Comparison of ENCODE assay signal across 24 cellular contexts in the genomic region with DNA sequence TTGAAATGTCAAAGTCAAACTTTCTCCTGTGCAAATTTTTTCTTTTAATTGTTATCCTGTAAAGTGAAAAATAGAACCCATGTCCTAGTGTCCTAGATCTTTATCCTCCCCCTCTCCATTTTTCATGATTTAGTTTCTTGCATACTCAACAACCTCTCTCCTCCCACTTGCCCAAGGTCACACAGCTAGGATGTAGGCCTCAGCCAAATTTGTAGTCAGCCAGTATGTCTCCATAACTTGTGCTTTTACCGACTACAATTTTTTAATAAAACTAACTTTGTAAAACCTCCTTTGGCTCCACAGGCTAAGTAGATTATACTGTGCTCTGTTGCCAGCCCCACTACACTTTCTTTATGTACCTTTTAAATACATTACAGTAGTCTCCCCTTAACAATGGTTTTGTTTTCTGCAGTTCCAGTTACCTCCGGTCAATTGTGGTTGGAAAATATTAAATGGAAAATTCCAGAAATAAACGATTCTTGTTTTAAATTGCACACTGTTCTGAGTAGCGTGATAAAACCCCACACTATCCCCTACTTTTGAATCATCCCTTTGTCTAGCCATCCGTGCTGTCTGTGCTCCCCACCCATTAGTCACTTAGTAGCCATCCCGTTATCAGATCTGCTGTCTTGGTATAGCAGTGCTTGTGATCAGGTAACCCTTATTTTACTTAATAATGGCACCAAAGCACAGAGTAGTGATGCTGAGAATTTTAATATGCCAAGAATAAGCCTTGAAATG. TPM values are rescaled to one million over a fixed set of nuclear protein-coding genes. Genes with fewer than 3 reads are reported as not detected.
DNase-seq lines count a peak whose midpoint lies in the region; FAIRE-seq and TF ChIP-seq lines count a peak whose summit lies in the region.
"Had no signal": no experiment of that assay in that cellular context is flagged by ENCODE, and none has a peak within 500 bp of the region (broad histone marks: within the 10 kb centered on the region; RNA-seq: fewer than 3 reads in every experiment).

No MANE protein-coding gene starts in this region.

- H3K36me3 ChIP-seq in endothelial cell of umbilical vein (ENCODE audit: control insufficient read depth in 2 of 2, extremely low read depth in 1 of 2, insufficient read depth in 2 of 2, low read length in 2 of 2) (no peaks in the 10 kb centered on the region), osteoblast (ENCODE audit: insufficient read depth, low read length) (no peaks in the 10 kb centered on the region)
- H3K36me3 ChIP-seq: ovary, upper lobe of right lung had no signal

- in situ Hi-C loops in KBM-7 (cut with MboI; ENCODE audit: low pct_unique_long_range_greater_than_20kb, low sequenced_read_pairs): no loop called here

- peaks cover 47% of the 10 kb centered on the region for H3K79me2 ChIP-seq in endothelial cell of umbilical vein (ENCODE audit: control insufficient read depth, insufficient read depth, low read length)
- no peaks in the 10 kb centered on the region for H3K79me2 ChIP-seq in osteoblast (ENCODE audit: insufficient read depth, low read length)

- peak overlapping the region; percentile 80 for H3K27ac ChIP-seq in endothelial cell of umbilical vein (ENCODE audit: insufficient read depth, low read depth, low read length)
- H3K27ac ChIP-seq in osteoblast (ENCODE audit: low read depth, low read length): peak overlapping the region; percentile 26
- H3K27ac ChIP-seq: ovary, upper lobe of right lung had no signal

- dilution Hi-C loops in endothelial cell of umbilical vein (cut with MboI; ENCODE audit: extremely low pct_ligation_motif_present, low sequenced_read_pairs): no loop called here

- H3K4me2 ChIP-seq in endothelial cell of umbilical vein (ENCODE audit: insufficient read depth, low read length) (peak overlapping the region; percentile 65), osteoblast (ENCODE audit: insufficient read depth, low read length) (no peak overlapping the region)

- DNase-seq in Daoy (ENCODE audit: low read depth) (peak; percentile 69), RCC 7860 (ENCODE audit: low spot score) (peak; percentile 85), endothelial cell of umbilical vein (ENCODE audit: low read depth, low spot score) (peak; percentile 33), osteoblast (ENCODE audit: insufficient read length, low spot score, missing footprints) (no peak), SW480 (ENCODE audit: low spot score) (no peak), NCI-H1436 (lab: John Stamatoyannopoulos, UW) (no peak), KBM-7 (no peak), GM03348 (ENCODE audit: low spot score) (no peak)
- DNase-seq: activated CD4-positive, alpha-beta T cell treated with anti-CD3 and anti-CD28 coated beads, Interleukin-2, amount 10 ng/mL, durations not matched to agents 7 days and 5 days; activated T-cell treated with anti-CD3 and anti-CD28 coated beads, Interleukin-2, amount 50 U/mL, for 4 hours; Caco-2; cerebellar nuclear complex; Kasumi-1; mucosa of descending colon; NCI-H146; NCI-H345; ovary; SIG-M5; small intestine; stimulated activated naive B cell treated with anti-CD40 and anti-IgM and Interleukin-4, amounts not matched to agents 10 μg/mL and 1 μg/mL and 100 μg/mL, for 72 hours; T1000; upper lobe of right lung had no signal

- intact Hi-C loops in endothelial cell of umbilical vein (cut with micrococcal nuclease): loop anchor here (1.0 kb wide), 1 partner anchor 21 kb away; no protein-coding TSS in a partner anchor

- H3K27me3 ChIP-seq in endothelial cell of umbilical vein (ENCODE audit: control insufficient read depth in 2 of 2, insufficient read depth in 2 of 2, low read length in 2 of 2) (no peaks in the 10 kb centered on the region), osteoblast (ENCODE audit: insufficient read depth, low read length) (no peaks in the 10 kb centered on the region)
- H3K27me3 ChIP-seq: ovary, upper lobe of right lung had no signal

- no peak overlapping the region for H3K4me3 ChIP-seq in endothelial cell of umbilical vein (replicated peaks in 1 of 3; ENCODE audit: insufficient read depth in 1 of 3, low read depth in 1 of 3, low read length in 3 of 3)
- H3K4me3 ChIP-seq in osteoblast (ENCODE audit: insufficient read depth, low read length): no peak overlapping the region
- H3K4me3 ChIP-seq: mucosa of descending colon, ovary, upper lobe of right lung had no signal

- H3K9me1 ChIP-seq in endothelial cell of umbilical vein (replicated peaks; ENCODE audit: control insufficient read depth, extremely low read depth, insufficient read depth, low read length): no peaks in the 10 kb centered on the region

- no peak for TF ChIP-seq POLR2A in endothelial cell of umbilical vein (IDR thresholded peaks at IDR 0.05; ENCODE audit: low read depth, low read length)

- no peaks in the 10 kb centered on the region for H3K9me3 ChIP-seq in endothelial cell of umbilical vein (replicated peaks; ENCODE audit: control insufficient read depth, insufficient read depth, low read length)
- no peaks in the 10 kb centered on the region for H3K9me3 ChIP-seq in osteoblast (ENCODE audit: low read depth, low read length)
- H3K9me3 ChIP-seq: Caco-2, mucosa of descending colon, ovary, upper lobe of right lung had no signal

- H3K9ac ChIP-seq in endothelial cell of umbilical vein (replicated peaks; ENCODE audit: extremely low read depth, insufficient read depth, low read length): peak overlapping the region; percentile 71

- CTCF ChIA-PET in endothelial cell of umbilical vein (lab: Charles Lee): no interaction called here

- POLR2A ChIA-PET in endothelial cell of umbilical vein (lab: Charles Lee): interaction anchor here (1.3 kb wide), 1 partner anchor 22 kb away, joined by 3 read pairs; no protein-coding TSS in a partner anchor

- H4K20me1 ChIP-seq in endothelial cell of umbilical vein (replicated peaks; ENCODE audit: control insufficient read depth, extremely low read depth, insufficient read depth, low read length) (no peaks in the 10 kb centered on the region), osteoblast (ENCODE audit: insufficient read depth, low read length) (no peaks in the 10 kb centered on the region)

- no TSS peak for BruUV-seq in endothelial cell of umbilical vein (replicated peaks; lab: Mats Ljungman, UMichigan)

- TF ChIP-seq CTCF in endothelial cell of umbilical vein (IDR thresholded peaks at IDR 0.05; ENCODE audit: extremely low read depth in 1 of 2, insufficient read depth in 1 of 2, low read depth in 1 of 2, low read length in 2 of 2) (no peak), osteoblast (IDR thresholded peaks at IDR 0.05; ENCODE audit: extremely low read depth, low read depth, low read length) (no peak)

- peaks cover 57% of the 10 kb centered on the region for H3K4me1 ChIP-seq in endothelial cell of umbilical vein (ENCODE audit: control insufficient read depth, extremely low read depth, insufficient read depth, low read length)
- peaks cover 12% of the 10 kb centered on the region for H3K4me1 ChIP-seq in osteoblast (ENCODE audit: insufficient read depth, low read length)
- H3K4me1 ChIP-seq: Caco-2, upper lobe of right lung had no signal

- H2AFZ ChIP-seq in endothelial cell of umbilical vein (ENCODE audit: low read depth, low read length) (peak overlapping the region; percentile 57), osteoblast (ENCODE audit: low read length) (no peak overlapping the region)

- peak; percentile 97 for FAIRE-seq in RCC 7860 (lab: Jason Lieb, UNC)
- FAIRE-seq in endothelial cell of umbilical vein (lab: Jason Lieb, UNC): no peak
- FAIRE-seq: GM18507, islet of Langerhans, small intestine had no signal

TF ChIP-seq in endothelial cell of umbilical vein, 7 proteins besides CTCF, POLR2A, EP300 and RAD21:
- no peak for TF ChIP-seq MYC (IDR thresholded peaks at IDR 0.05; ENCODE audit: low read depth, low read length)
- no peak for TF ChIP-seq EZH2 (IDR thresholded peaks at IDR 0.05; ENCODE audit: borderline replicate concordance, low read depth, low read length, severe bottlenecking)
- TF ChIP-seq, protein P1, sequence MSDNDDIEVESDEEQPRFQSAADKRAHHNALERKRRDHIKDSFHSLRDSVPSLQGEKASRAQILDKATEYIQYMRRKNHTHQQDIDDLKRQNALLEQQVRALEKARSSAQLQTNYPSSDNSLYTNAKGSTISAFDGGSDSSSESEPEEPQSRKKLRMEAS (IDR thresholded peaks at IDR 0.05; ENCODE audit: insufficient read depth, insufficient read length): no peak
- TF ChIP-seq POLR2AphosphoS5 (IDR thresholded peaks at IDR 0.05; ENCODE audit: insufficient read depth, low read depth, low read length): no peak
- no peak for TF ChIP-seq JUN (IDR thresholded peaks at IDR 0.05; ENCODE audit: borderline replicate concordance, insufficient read depth, insufficient read length, low read depth)
- TF ChIP-seq FOS (IDR thresholded peaks at IDR 0.05; ENCODE audit: borderline replicate concordance, insufficient read depth, low read length): no peak
- no peak for TF ChIP-seq GATA2 (IDR thresholded peaks at IDR 0.05; ENCODE audit: insufficient read depth, insufficient read length, low read depth, low read length)

RNA-seq across cellular contexts. Expression of a gene that starts 22.8 kb away (rescaled TPM):
- 13.4 and 25.9 TPM in 2 replicates for total RNA-seq in Daoy (2014; rRNA removed; shearing (Covaris generic))
- total RNA-seq in endothelial cell of umbilical vein (43.0 and 53.8 TPM in 2 replicates), osteoblast (21.7 and 23.0 TPM in 2 replicates)
- 24.4 and 24.7 TPM in 2 replicates for polyA plus RNA-seq in endothelial cell of umbilical vein
- polyA plus RNA-seq in endothelial cell of umbilical vein (2011; cell fraction: cytosol; rRNA removed): 28.6 and 29.3 TPM in 2 replicates
- 38.7 and 44.8 TPM in 2 replicates for polyA plus RNA-seq in endothelial cell of umbilical vein (2011; cell fraction: nucleus; rRNA removed)
- polyA plus RNA-seq in endothelial cell of umbilical vein (2012): 27.3 and 33.7 TPM in 2 replicates
- polyA minus RNA-seq in endothelial cell of umbilical vein: 54.1 and 69.8 TPM in 2 replicates
- polyA minus RNA-seq in endothelial cell of umbilical vein (2011; cell fraction: cytosol; rRNA and poly(A)+ RNA removed): not detected
- 128 and 148 TPM in 2 replicates for polyA minus RNA-seq in endothelial cell of umbilical vein (2011; cell fraction: nucleus; rRNA and poly(A)+ RNA removed)
- total RNA-seq: activated CD4-positive, alpha-beta T cell treated with anti-CD3 and anti-CD28 coated beads, Interleukin-2, amount 10 ng/mL, durations not matched to agents 7 days and 5 days had no signal

Comparison
In these comparisons a context has a peak if more than half of its experiments do, and no peak if none do; other contexts are left out.
1. DNase-seq: peak in Daoy (single experiment), RCC 7860 (single experiment) and endothelial cell of umbilical vein (single experiment); none in osteoblast (single experiment), SW480 (single experiment), NCI-H1436 (single experiment), KBM-7 (single experiment) and GM03348 (single experiment).